19 cellular contexts compared by ENCODE assay signal in genomic region chr18:10591891-10592290, GRCh38.
"Had no signal": no experiment of that assay in that cellular context is flagged by ENCODE, and none has a peak within 500 bp of the region (broad histone marks: within the 10 kb centered on the region; RNA-seq: fewer than 3 reads in every experiment).

No MANE protein-coding gene starts in this region.

- H3K9me3 ChIP-seq: adrenal gland, esophagus squamous epithelium, prostate gland, spleen, suprapubic skin had no signal

- H3K4me3 ChIP-seq: adrenal gland, cardiac muscle cell, esophagus squamous epithelium, prostate gland, spleen, suprapubic skin had no signal

- H3K27ac ChIP-seq: adrenal gland, cardiac muscle cell, esophagus squamous epithelium, prostate gland, suprapubic skin had no signal

- H3K4me1 ChIP-seq: esophagus squamous epithelium, prostate gland, suprapubic skin had no signal

- ATAC-seq: activated CD8-positive, alpha-beta T cell treated with anti-CD3 and anti-CD28 coated beads, Interleukin-2, amount 10 ng/mL, durations not matched to agents 7 days and 5 days; sciatic nerve; WTC11 had no signal

- H3K27me3 ChIP-seq: adrenal gland, cardiac muscle cell, esophagus squamous epithelium, spleen, suprapubic skin had no signal

- DNase-seq: activated CD4-positive, alpha-beta T cell treated with anti-CD3 and anti-CD28 coated beads for 48 hours; activated CD8-positive, alpha-beta memory T cell treated with anti-CD3 and anti-CD28 coated beads, Interleukin-2, amount 50 U/mL, for 4 hours; activated CD8-positive, alpha-beta T cell treated with anti-CD3 and anti-CD28 coated beads, Interleukin-2, amount 10 ng/mL, durations not matched to agents 7 days and 5 days; activated effector memory CD4-positive, alpha-beta T cell treated with anti-CD3 and anti-CD28 coated beads, Interleukin-2, amount 50 U/mL, for 16 hours; activated T-cell treated with anti-CD3 and anti-CD28 coated beads, Interleukin-2, amount 50 U/mL, for 48 hours; esophagus squamous epithelium; glutamatergic neuron; hypothalamus; kidney glomerular epithelial cell; mesendoderm; spleen; T-helper 2 cell; trophoblast cell had no signal

- H3K36me3 ChIP-seq: adrenal gland, cardiac muscle cell, esophagus squamous epithelium, prostate gland, spleen, suprapubic skin had no signal
